Comparison of ENCODE assay signal across 1 cellular context in the genomic region with DNA sequence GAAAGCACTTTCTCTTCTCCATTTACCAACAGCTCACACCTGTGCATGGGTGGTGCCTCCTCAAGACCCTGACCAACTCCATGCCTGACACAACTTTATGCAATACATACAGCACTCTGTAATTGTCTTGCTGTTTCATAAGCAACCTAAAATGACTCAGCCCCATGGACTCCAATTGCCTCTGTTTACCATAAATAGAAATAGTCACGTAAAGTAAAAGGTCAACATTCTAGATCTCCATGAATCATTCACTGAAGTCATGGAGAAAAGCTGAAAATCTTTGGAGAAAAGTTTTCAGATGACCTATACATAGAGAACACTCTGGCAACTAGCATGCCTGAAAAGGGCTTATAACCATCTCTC.
TF ChIP-seq lines count a peak whose summit lies in the region.

No MANE protein-coding gene starts in this region.

TF ChIP-seq in HEK293, 187 proteins besides CTCF, POLR2A, EP300 and RAD21 (continued from another document):
- TF ChIP-seq, protein P1, sequence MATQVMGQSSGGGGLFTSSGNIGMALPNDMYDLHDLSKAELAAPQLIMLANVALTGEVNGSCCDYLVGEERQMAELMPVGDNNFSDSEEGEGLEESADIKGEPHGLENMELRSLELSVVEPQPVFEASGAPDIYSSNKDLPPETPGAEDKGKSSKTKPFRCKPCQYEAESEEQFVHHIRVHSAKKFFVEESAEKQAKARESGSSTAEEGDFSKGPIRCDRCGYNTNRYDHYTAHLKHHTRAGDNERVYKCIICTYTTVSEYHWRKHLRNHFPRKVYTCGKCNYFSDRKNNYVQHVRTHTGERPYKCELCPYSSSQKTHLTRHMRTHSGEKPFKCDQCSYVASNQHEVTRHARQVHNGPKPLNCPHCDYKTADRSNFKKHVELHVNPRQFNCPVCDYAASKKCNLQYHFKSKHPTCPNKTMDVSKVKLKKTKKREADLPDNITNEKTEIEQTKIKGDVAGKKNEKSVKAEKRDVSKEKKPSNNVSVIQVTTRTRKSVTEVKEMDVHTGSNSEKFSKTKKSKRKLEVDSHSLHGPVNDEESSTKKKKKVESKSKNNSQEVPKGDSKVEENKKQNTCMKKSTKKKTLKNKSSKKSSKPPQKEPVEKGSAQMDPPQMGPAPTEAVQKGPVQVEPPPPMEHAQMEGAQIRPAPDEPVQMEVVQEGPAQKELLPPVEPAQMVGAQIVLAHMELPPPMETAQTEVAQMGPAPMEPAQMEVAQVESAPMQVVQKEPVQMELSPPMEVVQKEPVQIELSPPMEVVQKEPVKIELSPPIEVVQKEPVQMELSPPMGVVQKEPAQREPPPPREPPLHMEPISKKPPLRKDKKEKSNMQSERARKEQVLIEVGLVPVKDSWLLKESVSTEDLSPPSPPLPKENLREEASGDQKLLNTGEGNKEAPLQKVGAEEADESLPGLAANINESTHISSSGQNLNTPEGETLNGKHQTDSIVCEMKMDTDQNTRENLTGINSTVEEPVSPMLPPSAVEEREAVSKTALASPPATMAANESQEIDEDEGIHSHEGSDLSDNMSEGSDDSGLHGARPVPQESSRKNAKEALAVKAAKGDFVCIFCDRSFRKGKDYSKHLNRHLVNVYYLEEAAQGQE (tag by site-specific recombination; IDR thresholded peaks at IDR 0.05): no peak
- no peak for TF ChIP-seq KLF9 (tag by site-specific recombination; IDR thresholded peaks at IDR 0.05; ENCODE audit: low read depth)
- TF ChIP-seq ZNF292 (tag by site-specific recombination; IDR thresholded peaks at IDR 0.05; ENCODE audit: borderline replicate concordance, low read depth): no peak
- TF ChIP-seq KLF8 (tag by site-specific recombination; IDR thresholded peaks at IDR 0.05): no peak
- TF ChIP-seq ZNF48 (tag by site-specific recombination; IDR thresholded peaks at IDR 0.05): no peak
- peak; percentile 48; the same call in 1 of the 2 replicates for TF ChIP-seq ZEB2 (tag by site-specific recombination; IDR thresholded peaks at IDR 0.05)
- TF ChIP-seq PRDM1 (tag by site-specific recombination; IDR thresholded peaks at IDR 0.05): peak; percentile 72
- no peak for TF ChIP-seq ZNF544 (tag by site-specific recombination; IDR thresholded peaks at IDR 0.05)
- TF ChIP-seq, protein P2, sequence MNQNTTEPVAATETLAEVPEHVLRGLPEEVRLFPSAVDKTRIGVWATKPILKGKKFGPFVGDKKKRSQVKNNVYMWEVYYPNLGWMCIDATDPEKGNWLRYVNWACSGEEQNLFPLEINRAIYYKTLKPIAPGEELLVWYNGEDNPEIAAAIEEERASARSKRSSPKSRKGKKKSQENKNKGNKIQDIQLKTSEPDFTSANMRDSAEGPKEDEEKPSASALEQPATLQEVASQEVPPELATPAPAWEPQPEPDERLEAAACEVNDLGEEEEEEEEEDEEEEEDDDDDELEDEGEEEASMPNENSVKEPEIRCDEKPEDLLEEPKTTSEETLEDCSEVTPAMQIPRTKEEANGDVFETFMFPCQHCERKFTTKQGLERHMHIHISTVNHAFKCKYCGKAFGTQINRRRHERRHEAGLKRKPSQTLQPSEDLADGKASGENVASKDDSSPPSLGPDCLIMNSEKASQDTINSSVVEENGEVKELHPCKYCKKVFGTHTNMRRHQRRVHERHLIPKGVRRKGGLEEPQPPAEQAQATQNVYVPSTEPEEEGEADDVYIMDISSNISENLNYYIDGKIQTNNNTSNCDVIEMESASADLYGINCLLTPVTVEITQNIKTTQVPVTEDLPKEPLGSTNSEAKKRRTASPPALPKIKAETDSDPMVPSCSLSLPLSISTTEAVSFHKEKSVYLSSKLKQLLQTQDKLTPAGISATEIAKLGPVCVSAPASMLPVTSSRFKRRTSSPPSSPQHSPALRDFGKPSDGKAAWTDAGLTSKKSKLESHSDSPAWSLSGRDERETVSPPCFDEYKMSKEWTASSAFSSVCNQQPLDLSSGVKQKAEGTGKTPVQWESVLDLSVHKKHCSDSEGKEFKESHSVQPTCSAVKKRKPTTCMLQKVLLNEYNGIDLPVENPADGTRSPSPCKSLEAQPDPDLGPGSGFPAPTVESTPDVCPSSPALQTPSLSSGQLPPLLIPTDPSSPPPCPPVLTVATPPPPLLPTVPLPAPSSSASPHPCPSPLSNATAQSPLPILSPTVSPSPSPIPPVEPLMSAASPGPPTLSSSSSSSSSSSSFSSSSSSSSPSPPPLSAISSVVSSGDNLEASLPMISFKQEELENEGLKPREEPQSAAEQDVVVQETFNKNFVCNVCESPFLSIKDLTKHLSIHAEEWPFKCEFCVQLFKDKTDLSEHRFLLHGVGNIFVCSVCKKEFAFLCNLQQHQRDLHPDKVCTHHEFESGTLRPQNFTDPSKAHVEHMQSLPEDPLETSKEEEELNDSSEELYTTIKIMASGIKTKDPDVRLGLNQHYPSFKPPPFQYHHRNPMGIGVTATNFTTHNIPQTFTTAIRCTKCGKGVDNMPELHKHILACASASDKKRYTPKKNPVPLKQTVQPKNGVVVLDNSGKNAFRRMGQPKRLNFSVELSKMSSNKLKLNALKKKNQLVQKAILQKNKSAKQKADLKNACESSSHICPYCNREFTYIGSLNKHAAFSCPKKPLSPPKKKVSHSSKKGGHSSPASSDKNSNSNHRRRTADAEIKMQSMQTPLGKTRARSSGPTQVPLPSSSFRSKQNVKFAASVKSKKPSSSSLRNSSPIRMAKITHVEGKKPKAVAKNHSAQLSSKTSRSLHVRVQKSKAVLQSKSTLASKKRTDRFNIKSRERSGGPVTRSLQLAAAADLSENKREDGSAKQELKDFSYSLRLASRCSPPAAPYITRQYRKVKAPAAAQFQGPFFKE (tag by site-specific recombination; IDR thresholded peaks at IDR 0.05; ENCODE audit: borderline replicate concordance): no peak
- no peak for TF ChIP-seq ZNF600 (tag by site-specific recombination; IDR thresholded peaks at IDR 0.05)
- TF ChIP-seq ZNF175 (tag by site-specific recombination; IDR thresholded peaks at IDR 0.05): no peak
- TF ChIP-seq ZNF529 (tag by site-specific recombination; IDR thresholded peaks at IDR 0.05; ENCODE audit: insufficient replicate concordance): no peak
- TF ChIP-seq ZNF521 (tag by site-specific recombination; IDR thresholded peaks at IDR 0.05): no peak
- TF ChIP-seq, protein P3, sequence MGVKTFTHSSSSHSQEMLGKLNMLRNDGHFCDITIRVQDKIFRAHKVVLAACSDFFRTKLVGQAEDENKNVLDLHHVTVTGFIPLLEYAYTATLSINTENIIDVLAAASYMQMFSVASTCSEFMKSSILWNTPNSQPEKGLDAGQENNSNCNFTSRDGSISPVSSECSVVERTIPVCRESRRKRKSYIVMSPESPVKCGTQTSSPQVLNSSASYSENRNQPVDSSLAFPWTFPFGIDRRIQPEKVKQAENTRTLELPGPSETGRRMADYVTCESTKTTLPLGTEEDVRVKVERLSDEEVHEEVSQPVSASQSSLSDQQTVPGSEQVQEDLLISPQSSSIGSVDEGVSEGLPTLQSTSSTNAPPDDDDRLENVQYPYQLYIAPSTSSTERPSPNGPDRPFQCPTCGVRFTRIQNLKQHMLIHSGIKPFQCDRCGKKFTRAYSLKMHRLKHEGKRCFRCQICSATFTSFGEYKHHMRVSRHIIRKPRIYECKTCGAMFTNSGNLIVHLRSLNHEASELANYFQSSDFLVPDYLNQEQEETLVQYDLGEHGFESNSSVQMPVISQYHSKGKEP (tag by site-specific recombination; IDR thresholded peaks at IDR 0.05): no peak
- TF ChIP-seq, protein P4, sequence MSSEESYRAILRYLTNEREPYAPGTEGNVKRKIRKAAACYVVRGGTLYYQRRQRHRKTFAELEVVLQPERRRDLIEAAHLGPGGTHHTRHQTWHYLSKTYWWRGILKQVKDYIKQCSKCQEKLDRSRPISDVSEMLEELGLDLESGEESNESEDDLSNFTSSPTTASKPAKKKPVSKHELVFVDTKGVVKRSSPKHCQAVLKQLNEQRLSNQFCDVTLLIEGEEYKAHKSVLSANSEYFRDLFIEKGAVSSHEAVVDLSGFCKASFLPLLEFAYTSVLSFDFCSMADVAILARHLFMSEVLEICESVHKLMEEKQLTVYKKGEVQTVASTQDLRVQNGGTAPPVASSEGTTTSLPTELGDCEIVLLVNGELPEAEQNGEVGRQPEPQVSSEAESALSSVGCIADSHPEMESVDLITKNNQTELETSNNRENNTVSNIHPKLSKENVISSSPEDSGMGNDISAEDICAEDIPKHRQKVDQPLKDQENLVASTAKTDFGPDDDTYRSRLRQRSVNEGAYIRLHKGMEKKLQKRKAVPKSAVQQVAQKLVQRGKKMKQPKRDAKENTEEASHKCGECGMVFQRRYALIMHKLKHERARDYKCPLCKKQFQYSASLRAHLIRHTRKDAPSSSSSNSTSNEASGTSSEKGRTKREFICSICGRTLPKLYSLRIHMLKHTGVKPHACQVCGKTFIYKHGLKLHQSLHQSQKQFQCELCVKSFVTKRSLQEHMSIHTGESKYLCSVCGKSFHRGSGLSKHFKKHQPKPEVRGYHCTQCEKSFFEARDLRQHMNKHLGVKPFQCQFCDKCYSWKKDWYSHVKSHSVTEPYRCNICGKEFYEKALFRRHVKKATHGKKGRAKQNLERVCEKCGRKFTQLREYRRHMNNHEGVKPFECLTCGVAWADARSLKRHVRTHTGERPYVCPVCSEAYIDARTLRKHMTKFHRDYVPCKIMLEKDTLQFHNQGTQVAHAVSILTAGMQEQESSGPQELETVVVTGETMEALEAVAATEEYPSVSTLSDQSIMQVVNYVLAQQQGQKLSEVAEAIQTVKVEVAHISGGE (tag by site-specific recombination; conservative IDR thresholded peaks at IDR 0.05; ENCODE audit: low read depth): no peak
- TF ChIP-seq, protein P5, sequence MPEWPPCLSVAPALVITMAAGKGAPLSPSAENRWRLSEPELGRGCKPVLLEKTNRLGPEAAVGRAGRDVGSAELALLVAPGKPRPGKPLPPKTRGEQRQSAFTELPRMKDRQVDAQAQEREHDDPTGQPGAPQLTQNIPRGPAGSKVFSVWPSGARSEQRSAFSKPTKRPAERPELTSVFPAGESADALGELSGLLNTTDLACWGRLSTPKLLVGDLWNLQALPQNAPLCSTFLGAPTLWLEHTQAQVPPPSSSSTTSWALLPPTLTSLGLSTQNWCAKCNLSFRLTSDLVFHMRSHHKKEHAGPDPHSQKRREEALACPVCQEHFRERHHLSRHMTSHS (tag by site-specific recombination; IDR thresholded peaks at IDR 0.05): no peak
- TF ChIP-seq ZNF24 (tag by site-specific recombination; IDR thresholded peaks at IDR 0.05): 0 out of 2 replicates have a peak, but pooled peaks have one; percentile 27
- TF ChIP-seq, protein P6, sequence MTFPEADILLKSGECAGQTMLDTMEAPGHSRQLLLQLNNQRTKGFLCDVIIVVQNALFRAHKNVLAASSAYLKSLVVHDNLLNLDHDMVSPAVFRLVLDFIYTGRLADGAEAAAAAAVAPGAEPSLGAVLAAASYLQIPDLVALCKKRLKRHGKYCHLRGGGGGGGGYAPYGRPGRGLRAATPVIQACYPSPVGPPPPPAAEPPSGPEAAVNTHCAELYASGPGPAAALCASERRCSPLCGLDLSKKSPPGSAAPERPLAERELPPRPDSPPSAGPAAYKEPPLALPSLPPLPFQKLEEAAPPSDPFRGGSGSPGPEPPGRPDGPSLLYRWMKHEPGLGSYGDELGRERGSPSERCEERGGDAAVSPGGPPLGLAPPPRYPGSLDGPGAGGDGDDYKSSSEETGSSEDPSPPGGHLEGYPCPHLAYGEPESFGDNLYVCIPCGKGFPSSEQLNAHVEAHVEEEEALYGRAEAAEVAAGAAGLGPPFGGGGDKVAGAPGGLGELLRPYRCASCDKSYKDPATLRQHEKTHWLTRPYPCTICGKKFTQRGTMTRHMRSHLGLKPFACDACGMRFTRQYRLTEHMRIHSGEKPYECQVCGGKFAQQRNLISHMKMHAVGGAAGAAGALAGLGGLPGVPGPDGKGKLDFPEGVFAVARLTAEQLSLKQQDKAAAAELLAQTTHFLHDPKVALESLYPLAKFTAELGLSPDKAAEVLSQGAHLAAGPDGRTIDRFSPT (tag by site-specific recombination; IDR thresholded peaks at IDR 0.05): no peak
- peak; percentile 36; the same call in 1 of the 2 replicates for TF ChIP-seq SP7 (tag by site-specific recombination; IDR thresholded peaks at IDR 0.05)
- TF ChIP-seq OVOL3 (tag by site-specific recombination; IDR thresholded peaks at IDR 0.05): no peak
- no peak for TF ChIP-seq ZNF133 (tag by site-specific recombination; IDR thresholded peaks at IDR 0.05)
- TF ChIP-seq ZNF10 (tag by site-specific recombination; IDR thresholded peaks at IDR 0.05): no peak
- no peak for TF ChIP-seq TCF7L2 (IDR thresholded peaks at IDR 0.05; ENCODE audit: borderline replicate concordance, low read depth, low read length)
- no peak for TF ChIP-seq ZNF549 (tag by site-specific recombination; IDR thresholded peaks at IDR 0.05)
- TF ChIP-seq, protein P7, sequence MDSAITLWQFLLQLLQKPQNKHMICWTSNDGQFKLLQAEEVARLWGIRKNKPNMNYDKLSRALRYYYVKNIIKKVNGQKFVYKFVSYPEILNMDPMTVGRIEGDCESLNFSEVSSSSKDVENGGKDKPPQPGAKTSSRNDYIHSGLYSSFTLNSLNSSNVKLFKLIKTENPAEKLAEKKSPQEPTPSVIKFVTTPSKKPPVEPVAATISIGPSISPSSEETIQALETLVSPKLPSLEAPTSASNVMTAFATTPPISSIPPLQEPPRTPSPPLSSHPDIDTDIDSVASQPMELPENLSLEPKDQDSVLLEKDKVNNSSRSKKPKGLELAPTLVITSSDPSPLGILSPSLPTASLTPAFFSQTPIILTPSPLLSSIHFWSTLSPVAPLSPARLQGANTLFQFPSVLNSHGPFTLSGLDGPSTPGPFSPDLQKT (IDR thresholded peaks at IDR 0.05; ENCODE audit: borderline replicate concordance, low read depth, low read length): no peak
- no peak for TF ChIP-seq ZNF747 (tag by site-specific recombination; IDR thresholded peaks at IDR 0.05)
- no peak for TF ChIP-seq YY1 (tag by site-specific recombination; IDR thresholded peaks at IDR 0.05)
- TF ChIP-seq SALL2 (tag by site-specific recombination; IDR thresholded peaks at IDR 0.05; ENCODE audit: borderline replicate concordance): no peak
- no peak for TF ChIP-seq ZSCAN30 (tag by site-specific recombination; IDR thresholded peaks at IDR 0.05)
- no peak for TF ChIP-seq ZNF266 (tag by site-specific recombination; IDR thresholded peaks at IDR 0.05; ENCODE audit: low read depth)
- TF ChIP-seq ZNF223 (tag by site-specific recombination; IDR thresholded peaks at IDR 0.05): no peak
- no peak for TF ChIP-seq ZNF426 (tag by site-specific recombination; IDR thresholded peaks at IDR 0.05)
- peak; percentile 77 for TF ChIP-seq ZBTB17 (tag by site-specific recombination; IDR thresholded peaks at IDR 0.05)
- no peak for TF ChIP-seq ZNF626 (tag by site-specific recombination; IDR thresholded peaks at IDR 0.05)
- TF ChIP-seq ZNF394 (tag by site-specific recombination; IDR thresholded peaks at IDR 0.05; ENCODE audit: borderline replicate concordance): no peak
- TF ChIP-seq, protein P8, sequence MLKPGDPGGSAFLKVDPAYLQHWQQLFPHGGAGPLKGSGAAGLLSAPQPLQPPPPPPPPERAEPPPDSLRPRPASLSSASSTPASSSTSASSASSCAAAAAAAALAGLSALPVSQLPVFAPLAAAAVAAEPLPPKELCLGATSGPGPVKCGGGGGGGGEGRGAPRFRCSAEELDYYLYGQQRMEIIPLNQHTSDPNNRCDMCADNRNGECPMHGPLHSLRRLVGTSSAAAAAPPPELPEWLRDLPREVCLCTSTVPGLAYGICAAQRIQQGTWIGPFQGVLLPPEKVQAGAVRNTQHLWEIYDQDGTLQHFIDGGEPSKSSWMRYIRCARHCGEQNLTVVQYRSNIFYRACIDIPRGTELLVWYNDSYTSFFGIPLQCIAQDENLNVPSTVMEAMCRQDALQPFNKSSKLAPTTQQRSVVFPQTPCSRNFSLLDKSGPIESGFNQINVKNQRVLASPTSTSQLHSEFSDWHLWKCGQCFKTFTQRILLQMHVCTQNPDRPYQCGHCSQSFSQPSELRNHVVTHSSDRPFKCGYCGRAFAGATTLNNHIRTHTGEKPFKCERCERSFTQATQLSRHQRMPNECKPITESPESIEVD (tag by site-specific recombination; IDR thresholded peaks at IDR 0.05): peak; percentile 47; the same call in 1 of the 2 replicates
- no peak for TF ChIP-seq ZNF302 (tag by site-specific recombination; IDR thresholded peaks at IDR 0.05; ENCODE audit: low read depth)
- no peak for TF ChIP-seq ZNF157 (tag by site-specific recombination; IDR thresholded peaks at IDR 0.05)
- no peak for TF ChIP-seq ZBTB21 (tag by site-specific recombination; IDR thresholded peaks at IDR 0.05)
- TF ChIP-seq ZNF114 (tag by site-specific recombination; IDR thresholded peaks at IDR 0.05): no peak
